8 cellular contexts compared by ENCODE assay signal in the genomic region with DNA sequence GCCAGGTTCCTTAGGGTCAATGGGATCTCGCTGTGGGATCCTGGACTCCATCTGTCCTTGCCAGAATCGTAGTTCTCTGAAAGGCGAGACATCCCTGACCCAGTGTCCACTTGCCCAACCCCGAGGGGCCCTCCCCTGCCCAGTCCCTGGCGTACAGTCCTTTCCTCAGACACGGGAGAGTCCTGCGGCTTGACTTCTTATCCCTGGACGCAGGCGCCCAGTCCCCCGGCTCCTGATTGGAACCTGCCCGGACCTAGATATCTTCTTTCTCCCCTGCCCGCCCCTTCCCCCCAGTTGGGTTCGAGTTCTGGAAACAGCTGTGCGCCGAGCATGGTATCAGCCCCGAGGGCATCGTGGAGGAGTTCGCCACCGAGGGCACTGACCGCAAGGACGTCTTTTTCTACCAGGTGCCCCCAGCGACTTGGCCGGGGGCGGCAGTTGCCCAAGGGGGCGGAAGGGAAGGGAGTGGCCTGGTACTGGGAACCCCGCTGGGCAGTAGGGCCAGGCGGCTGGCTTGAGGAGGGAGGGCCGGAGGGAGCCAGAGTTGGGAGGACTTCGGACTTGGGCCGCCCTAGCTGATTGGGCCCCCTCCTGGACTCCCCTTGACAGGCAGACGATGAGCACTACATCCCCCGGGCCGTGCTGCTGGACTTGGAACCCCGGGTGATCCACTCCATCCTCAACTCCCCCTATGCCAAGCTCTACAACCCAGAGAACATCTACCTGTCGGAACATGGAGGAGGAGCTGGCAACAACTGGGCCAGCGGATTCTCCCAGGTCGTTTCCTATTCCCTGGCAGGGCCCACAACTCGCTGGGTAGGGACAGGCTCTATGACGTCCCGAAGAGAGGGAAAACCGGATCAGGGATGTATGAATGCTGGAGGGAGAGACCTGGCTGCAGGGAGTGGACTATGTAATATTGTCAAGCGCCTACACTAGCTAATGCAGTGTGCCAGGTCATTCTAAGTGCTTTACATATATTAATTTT. TPM values are rescaled to one million over a fixed set of nuclear protein-coding genes. Genes with fewer than 3 reads are reported as not detected.
DNase-seq lines count a peak whose midpoint lies in the region; ATAC-seq and TF ChIP-seq lines count a peak whose summit lies in the region.
"Not testable (repeated sequence)": the region's sequence is repeated elsewhere in the genome, so short reads cannot be mapped to it uniquely, and the experiment has no call there.

No MANE protein-coding gene starts in this region.

- H3K4me3 ChIP-seq in body of pancreas = peak overlapping the region; percentile 57 to 74
- peak overlapping the region; percentile 85 for H3K4me3 ChIP-seq in naive thymus-derived CD4-positive, alpha-beta T cell (ENCODE audit: low read length)

- TF ChIP-seq CTCF in CD14-positive monocyte (IDR thresholded peaks at IDR 0.05); activated B cell treated with CpG ODN at 0.5 μM for 24 hours (IDR thresholded peaks at IDR 0.05); body of pancreas (IDR thresholded peaks at IDR 0.05): not testable (repeated sequence)

- H3K36me3 Mint-ChIP-seq in CD14-positive monocyte (peaks cover 32 to 39% of the 10 kb centered on the region in 2 donors), activated B cell treated with CpG ODN at 0.5 μM for 24 hours (ENCODE audit: low read depth) (peaks cover 41% of the 10 kb centered on the region)
- peaks cover 4 to 34% (median 16%) of the 10 kb centered on the region in 5 donors for H3K36me3 Mint-ChIP-seq in naive thymus-derived CD4-positive, alpha-beta T cell
- H3K36me3 Mint-ChIP-seq in stimulated activated effector memory CD8-positive, alpha-beta T cell treated with anti-CD3 and anti-CD28 coated beads, Interleukin-12 subunit alpha, Interleukin-12 subunit beta, amount 100 ng/mL, for 72 hours = peaks cover 62% of the 10 kb centered on the region

- peak; percentile 6 for ATAC-seq in GM21825 (IDR thresholded peaks at IDR 0.05; ENCODE audit: unreplicated experiment)
- ATAC-seq in activated B cell treated with CpG ODN at 0.5 μM for 24 hours (ENCODE audit: low read depth); naive thymus-derived CD4-positive, alpha-beta T cell; stimulated activated effector memory CD8-positive, alpha-beta T cell treated with anti-CD3 and anti-CD28 coated beads, Interleukin-12 subunit alpha, Interleukin-12 subunit beta, amount 100 ng/mL, for 72 hours: not testable (repeated sequence)
- ATAC-seq in body of pancreas = peak; percentile 8

- H3K4me1 ChIP-seq in body of pancreas = peaks cover 42% of the 10 kb centered on the region
- peaks cover 25 to 29% of the 10 kb centered on the region in 2 donors for H3K4me1 ChIP-seq in naive thymus-derived CD4-positive, alpha-beta T cell (ENCODE audit: control insufficient read depth in 2 of 2, insufficient read depth in 2 of 2, low read length in 2 of 2)

- H3K27ac Mint-ChIP-seq in CD14-positive monocyte (peak overlapping the region; percentile 83 to 95 (median 88)), activated B cell treated with CpG ODN at 0.5 μM for 24 hours (peak overlapping the region; percentile 98)
- peak overlapping the region; percentile 94 to 100 (median 97) for H3K27ac Mint-ChIP-seq in naive thymus-derived CD4-positive, alpha-beta T cell
- peak overlapping the region; percentile 97 for H3K27ac Mint-ChIP-seq in stimulated activated effector memory CD8-positive, alpha-beta T cell treated with anti-CD3 and anti-CD28 coated beads, Interleukin-12 subunit alpha, Interleukin-12 subunit beta, amount 100 ng/mL, for 72 hours

- H3K27me3 ChIP-seq in body of pancreas; naive thymus-derived CD4-positive, alpha-beta T cell (ENCODE audit: control insufficient read depth in 2 of 2, insufficient read depth in 2 of 2, low read length in 2 of 2): not testable (repeated sequence)

- peak overlapping the region; percentile 70 to 93 (median 86) for H3K27ac ChIP-seq in body of pancreas
- peak overlapping the region; percentile 72 for H3K27ac ChIP-seq in naive thymus-derived CD4-positive, alpha-beta T cell (ENCODE audit: low read depth, low read length)

- TF ChIP-seq POLR2A in body of pancreas (IDR thresholded peaks at IDR 0.05) = not testable (repeated sequence)

- H3K9me3 Mint-ChIP-seq in CD14-positive monocyte; activated B cell treated with CpG ODN at 0.5 μM for 24 hours; naive thymus-derived CD4-positive, alpha-beta T cell; stimulated activated effector memory CD8-positive, alpha-beta T cell treated with anti-CD3 and anti-CD28 coated beads, Interleukin-12 subunit alpha, Interleukin-12 subunit beta, amount 100 ng/mL, for 72 hours: not testable (repeated sequence)

- intact Hi-C loops in CD14-positive monocyte (cut with micrococcal nuclease) (loop anchor here (2.0 to 5.0 kb wide), 2 partner anchors 43 to 67 kb away; a partner anchor contains a TSS), activated B cell treated with CpG ODN at 0.5 μM for 24 hours (cut with micrococcal nuclease) (loop anchor here (1.0 to 5.0 kb wide), 5 partner anchors 32 to 95 kb away; a partner anchor contains a TSS), body of pancreas (cut with DNase I) (loop anchor here (5.0 kb wide), 1 partner anchor 62 kb away; no protein-coding TSS in a partner anchor), cardiac septum (cut with DNase I) (loop anchor here (2.0 to 5.0 kb wide), 3 partner anchors 33 to 65 kb away; a partner anchor contains a TSS)
- intact Hi-C loops in naive thymus-derived CD4-positive, alpha-beta T cell (cut with micrococcal nuclease) = loop anchor here (1.0 to 5.0 kb wide), 19 partner anchors 32 to 1512 kb away; a partner anchor contains a TSS

- DNase-seq in CD14-positive monocyte (ENCODE audit: low spot score); activated B cell treated with CpG ODN at 0.5 μM for 24 hours: not testable (repeated sequence)
- DNase-seq in NCI-H1417 (lab: John Stamatoyannopoulos, UW) (peak in 2 of 3 experiments; percentile 80 to 82), body of pancreas (peak in 2 of 4 donors; percentile 17 to 29), cardiac septum (ENCODE audit: low spot score) (peak; percentile 79)
- peak in 1 of 9 donors; percentile 15 for DNase-seq in naive thymus-derived CD4-positive, alpha-beta T cell
- DNase-seq in stimulated activated effector memory CD8-positive, alpha-beta T cell treated with anti-CD3 and anti-CD28 coated beads, Interleukin-12 subunit alpha, Interleukin-12 subunit beta, amount 100 ng/mL, for 72 hours (ENCODE audit: low spot score in 2 of 2) = peak in 1 of 2 donors; percentile 16

- H3K9me3 ChIP-seq in body of pancreas; naive thymus-derived CD4-positive, alpha-beta T cell (ENCODE audit: control insufficient read depth in 2 of 3, low read length in 3 of 3): not testable (repeated sequence)

- CTCF ChIA-PET in activated B cell treated with CpG ODN at 0.5 μM for 24 hours (lab: Charles Lee) = interaction anchor here (1.0 to 2.7 kb wide), 5 partner anchors 9 to 214 kb away, joined by 3 to 32 read pairs (median 9); a partner anchor contains a TSS
- CTCF ChIA-PET in naive thymus-derived CD4-positive, alpha-beta T cell (lab: Charles Lee) = interaction anchor here (1.0 to 2.6 kb wide), 3 partner anchors 32 to 69 kb away, joined by 3 to 17 read pairs (median 4); a partner anchor contains a TSS

- H3K4me1 Mint-ChIP-seq in CD14-positive monocyte (peaks cover 29% of the 10 kb centered on the region), activated B cell treated with CpG ODN at 0.5 μM for 24 hours (peaks cover 39% of the 10 kb centered on the region)
- peaks cover 30 to 47% (median 34%) of the 10 kb centered on the region in 7 donors for H3K4me1 Mint-ChIP-seq in naive thymus-derived CD4-positive, alpha-beta T cell
- H3K4me1 Mint-ChIP-seq in stimulated activated effector memory CD8-positive, alpha-beta T cell treated with anti-CD3 and anti-CD28 coated beads, Interleukin-12 subunit alpha, Interleukin-12 subunit beta, amount 100 ng/mL, for 72 hours = peaks cover 33% of the 10 kb centered on the region

- WGBS in body of pancreas, 2 donors = 6 to 28% methylated on average over 5 to 37 of the region's 42 CpGs

- H3K36me3 ChIP-seq in body of pancreas (replicated peaks in 1 of 2; ENCODE audit: insufficient read depth in 1 of 2, low read depth in 2 of 2) = peaks cover 22 to 23% of the 10 kb centered on the region in 2 donors
- H3K36me3 ChIP-seq in naive thymus-derived CD4-positive, alpha-beta T cell (ENCODE audit: control insufficient read depth in 2 of 3, insufficient read depth in 3 of 3, low read length in 3 of 3) = peaks cover 0 to 27% (median 3%) of the 10 kb centered on the region in 3 experiments

- POLR2A ChIA-PET in activated B cell treated with CpG ODN at 0.5 μM for 24 hours (lab: Charles Lee) = interaction anchor here (0.6 to 3.3 kb wide), 25 partner anchors 8 to 758 kb away, joined by 3 to 43 read pairs (median 5); a partner anchor contains a TSS
- POLR2A ChIA-PET in naive thymus-derived CD4-positive, alpha-beta T cell (lab: Charles Lee) = interaction anchor here (0.6 to 3.1 kb wide), 15 partner anchors 8 to 758 kb away, joined by 3 to 28 read pairs (median 5); a partner anchor contains a TSS

- H3K4me3 Mint-ChIP-seq in CD14-positive monocyte (peak overlapping the region; percentile 100), activated B cell treated with CpG ODN at 0.5 μM for 24 hours (peak overlapping the region; percentile 100)
- peak overlapping the region; percentile 95 to 100 (median 100) for H3K4me3 Mint-ChIP-seq in naive thymus-derived CD4-positive, alpha-beta T cell
- peak overlapping the region; percentile 95 for H3K4me3 Mint-ChIP-seq in stimulated activated effector memory CD8-positive, alpha-beta T cell treated with anti-CD3 and anti-CD28 coated beads, Interleukin-12 subunit alpha, Interleukin-12 subunit beta, amount 100 ng/mL, for 72 hours

- H3K27me3 Mint-ChIP-seq in CD14-positive monocyte (ENCODE audit: low read depth in 3 of 3); activated B cell treated with CpG ODN at 0.5 μM for 24 hours; naive thymus-derived CD4-positive, alpha-beta T cell: not testable (repeated sequence)

RNA-seq across cellular contexts. Expression of a gene that starts 0.6 kb away (rescaled TPM):
- 10 to 100 TPM in 1 of 2 donors, 1 to 10 TPM in 1; 7.5 to 10.2 TPM for polyA plus RNA-seq in CD14-positive monocyte
- total RNA-seq in activated B cell treated with CpG ODN at 0.5 μM for 24 hours (25.0 and 26.8 TPM in 2 replicates), body of pancreas (10 to 100 TPM; 17.4 to 23.1 TPM), cardiac septum (45.6 TPM)
- total RNA-seq in naive thymus-derived CD4-positive, alpha-beta T cell = 10 to 100 TPM in 3 of 5 experiments, 1 to 10 TPM in 2; 7.8 to 54.4 (median 12.5) TPM
- polyA plus RNA-seq in naive thymus-derived CD4-positive, alpha-beta T cell = 10 to 100 TPM in 1 of 2 donors, 1 to 10 TPM in 1; 4.8 to 12.5 TPM

RNA-seq across cellular contexts. Expression of a gene that starts 0.9 kb away (rescaled TPM):
- 10 to 100 TPM; 69.9 TPM for polyA plus RNA-seq in CD14-positive monocyte
- total RNA-seq in activated B cell treated with CpG ODN at 0.5 μM for 24 hours = 60.0 and 63.5 TPM in 2 replicates
- 10 to 100 TPM; 36.9 to 42.0 TPM for total RNA-seq in body of pancreas
- total RNA-seq in cardiac septum = 21.3 TPM
- 100 to 1,000 TPM in 2 of 5 experiments, 10 to 100 TPM in 3; 53.3 to 132 (median 75.7) TPM for total RNA-seq in naive thymus-derived CD4-positive, alpha-beta T cell
- polyA plus RNA-seq in naive thymus-derived CD4-positive, alpha-beta T cell = 100 to 1,000 TPM; 131 to 136 TPM

RNA-seq across cellular contexts. Expression of a gene that starts 32.6 kb away (rescaled TPM):
- polyA plus RNA-seq in CD14-positive monocyte = not detected
- total RNA-seq in activated B cell treated with CpG ODN at 0.5 μM for 24 hours (9.0 and 10.8 TPM in 2 replicates), body of pancreas (1 to 10 TPM in 1 of 2 donors, not detected in 1; 2.1 TPM), cardiac septum (1.8 TPM)
- total RNA-seq in naive thymus-derived CD4-positive, alpha-beta T cell = 10 to 100 TPM in 1 of 5 experiments, 1 to 10 TPM in 4; 2.7 to 14.0 (median 5.2) TPM
- polyA plus RNA-seq in naive thymus-derived CD4-positive, alpha-beta T cell = 1 to 10 TPM; 1.3 to 1.6 TPM

RNA-seq across cellular contexts. Expression of a gene that starts 43.2 kb away (rescaled TPM):
- polyA plus RNA-seq in CD14-positive monocyte = 10 to 100 TPM; 61.4 to 63.5 TPM
- total RNA-seq in activated B cell treated with CpG ODN at 0.5 μM for 24 hours = 53.4 and 59.7 TPM in 2 replicates
- 10 to 100 TPM; 24.9 to 28.7 TPM for total RNA-seq in body of pancreas
- total RNA-seq in cardiac septum = 43.1 TPM
- 10 to 100 TPM; 35.3 to 73.9 (median 65.1) TPM for total RNA-seq in naive thymus-derived CD4-positive, alpha-beta T cell
- polyA plus RNA-seq in naive thymus-derived CD4-positive, alpha-beta T cell = 10 to 100 TPM; 28.1 to 46.8 TPM

RNA-seq across cellular contexts. Expression of a gene that starts 48.2 kb away (rescaled TPM):
- 10 to 100 TPM; 52.6 to 57.9 TPM for polyA plus RNA-seq in CD14-positive monocyte
- total RNA-seq in activated B cell treated with CpG ODN at 0.5 μM for 24 hours (82.4 and 94.9 TPM in 2 replicates), body of pancreas (10 to 100 TPM; 24.1 to 60.6 TPM), cardiac septum (33.4 TPM)
- 10 to 100 TPM; 45.3 to 76.9 (median 64.5) TPM for total RNA-seq in naive thymus-derived CD4-positive, alpha-beta T cell
- 10 to 100 TPM; 56.0 to 59.2 TPM for polyA plus RNA-seq in naive thymus-derived CD4-positive, alpha-beta T cell
